In the genomic region with DNA sequence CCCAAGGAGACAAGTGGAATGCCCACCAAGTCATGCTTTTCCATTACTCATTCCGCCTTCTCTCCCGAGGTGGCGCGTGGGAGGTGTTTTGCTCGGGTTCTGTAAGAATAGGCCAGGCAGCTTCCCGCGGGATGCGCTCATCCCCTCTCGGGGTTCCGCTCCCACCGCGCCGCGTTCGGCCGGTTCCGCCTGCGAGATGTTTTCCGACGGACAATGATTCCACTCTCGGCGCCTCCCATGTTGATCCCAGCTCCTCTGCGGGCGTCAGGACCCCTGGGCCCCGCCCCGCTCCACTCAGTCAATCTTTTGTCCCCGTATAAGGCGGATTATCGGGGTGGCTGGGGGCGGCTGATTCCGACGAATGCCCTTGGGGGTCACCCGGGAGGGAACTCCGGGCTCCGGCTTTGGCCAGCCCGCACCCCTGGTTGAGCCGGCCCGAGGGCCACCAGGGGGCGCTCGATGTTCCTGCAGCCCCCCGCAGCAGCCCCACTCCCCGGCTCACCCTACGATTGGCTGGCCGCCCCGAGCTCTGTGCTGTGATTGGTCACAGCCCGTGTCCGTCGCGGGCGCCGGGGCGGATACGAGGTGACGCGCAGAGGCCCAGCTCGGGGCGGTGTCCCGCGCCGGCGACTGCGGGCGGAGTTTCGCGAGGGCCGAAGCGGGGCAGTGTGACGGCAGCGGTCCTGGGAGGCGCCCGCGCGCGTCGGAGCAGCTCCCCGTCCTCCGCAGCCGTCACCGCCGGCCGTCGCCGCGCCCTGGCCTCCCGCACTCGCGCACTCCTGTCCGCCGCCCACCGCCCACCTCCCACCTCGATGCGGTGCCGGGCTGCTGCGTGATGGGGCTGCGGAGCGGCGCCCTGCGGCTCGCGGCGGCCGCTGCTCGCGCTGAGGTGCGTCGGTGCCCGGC, we compare ENCODE assay signal across 1 cellular context.
A peak's percentile ranks its signal among the peaks of the same experiment; 100 is the strongest.
TF ChIP-seq lines count a peak whose summit lies in the region.

A gene with protein sequence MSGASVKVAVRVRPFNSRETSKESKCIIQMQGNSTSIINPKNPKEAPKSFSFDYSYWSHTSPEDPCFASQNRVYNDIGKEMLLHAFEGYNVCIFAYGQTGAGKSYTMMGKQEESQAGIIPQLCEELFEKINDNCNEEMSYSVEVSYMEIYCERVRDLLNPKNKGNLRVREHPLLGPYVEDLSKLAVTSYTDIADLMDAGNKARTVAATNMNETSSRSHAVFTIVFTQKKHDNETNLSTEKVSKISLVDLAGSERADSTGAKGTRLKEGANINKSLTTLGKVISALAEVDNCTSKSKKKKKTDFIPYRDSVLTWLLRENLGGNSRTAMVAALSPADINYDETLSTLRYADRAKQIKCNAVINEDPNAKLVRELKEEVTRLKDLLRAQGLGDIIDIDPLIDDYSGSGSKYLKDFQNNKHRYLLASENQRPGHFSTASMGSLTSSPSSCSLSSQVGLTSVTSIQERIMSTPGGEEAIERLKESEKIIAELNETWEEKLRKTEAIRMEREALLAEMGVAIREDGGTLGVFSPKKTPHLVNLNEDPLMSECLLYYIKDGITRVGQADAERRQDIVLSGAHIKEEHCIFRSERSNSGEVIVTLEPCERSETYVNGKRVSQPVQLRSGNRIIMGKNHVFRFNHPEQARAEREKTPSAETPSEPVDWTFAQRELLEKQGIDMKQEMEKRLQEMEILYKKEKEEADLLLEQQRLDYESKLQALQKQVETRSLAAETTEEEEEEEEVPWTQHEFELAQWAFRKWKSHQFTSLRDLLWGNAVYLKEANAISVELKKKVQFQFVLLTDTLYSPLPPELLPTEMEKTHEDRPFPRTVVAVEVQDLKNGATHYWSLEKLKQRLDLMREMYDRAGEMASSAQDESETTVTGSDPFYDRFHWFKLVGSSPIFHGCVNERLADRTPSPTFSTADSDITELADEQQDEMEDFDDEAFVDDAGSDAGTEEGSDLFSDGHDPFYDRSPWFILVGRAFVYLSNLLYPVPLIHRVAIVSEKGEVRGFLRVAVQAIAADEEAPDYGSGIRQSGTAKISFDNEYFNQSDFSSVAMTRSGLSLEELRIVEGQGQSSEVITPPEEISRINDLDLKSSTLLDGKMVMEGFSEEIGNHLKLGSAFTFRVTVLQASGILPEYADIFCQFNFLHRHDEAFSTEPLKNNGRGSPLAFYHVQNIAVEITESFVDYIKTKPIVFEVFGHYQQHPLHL (N-terminal part only) (plus strand): TSS at position 666 of the 906 bp plus-strand sequence. CDS start 21,759 bp downstream, outside the sequence.

TF ChIP-seq in GM23338, 12 proteins besides CTCF, POLR2A, EP300 and RAD21:
- TF ChIP-seq CREB1 (CRISPR knock-in tag; IDR thresholded peaks at IDR 0.05; ENCODE audit: low read depth) (peak; percentile 95), ZNF331 (CRISPR knock-in tag; IDR thresholded peaks at IDR 0.05; ENCODE audit: low read depth) (no peak), NANOG (IDR thresholded peaks at IDR 0.05; ENCODE audit: borderline replicate concordance) (no peak), POLR2AphosphoS5 (IDR thresholded peaks at IDR 0.05; ENCODE audit: low read depth) (peak; percentile 72), STAT1 (IDR thresholded peaks at IDR 0.05; ENCODE audit: unreplicated experiment) (no peak)
- TF ChIP-seq, protein P1, sequence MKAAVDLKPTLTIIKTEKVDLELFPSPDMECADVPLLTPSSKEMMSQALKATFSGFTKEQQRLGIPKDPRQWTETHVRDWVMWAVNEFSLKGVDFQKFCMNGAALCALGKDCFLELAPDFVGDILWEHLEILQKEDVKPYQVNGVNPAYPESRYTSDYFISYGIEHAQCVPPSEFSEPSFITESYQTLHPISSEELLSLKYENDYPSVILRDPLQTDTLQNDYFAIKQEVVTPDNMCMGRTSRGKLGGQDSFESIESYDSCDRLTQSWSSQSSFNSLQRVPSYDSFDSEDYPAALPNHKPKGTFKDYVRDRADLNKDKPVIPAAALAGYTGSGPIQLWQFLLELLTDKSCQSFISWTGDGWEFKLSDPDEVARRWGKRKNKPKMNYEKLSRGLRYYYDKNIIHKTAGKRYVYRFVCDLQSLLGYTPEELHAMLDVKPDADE (IDR thresholded peaks at IDR 0.05) = 0 out of 2 replicates have a peak, but pooled peaks have one; percentile 17
- TF ChIP-seq, protein P2, sequence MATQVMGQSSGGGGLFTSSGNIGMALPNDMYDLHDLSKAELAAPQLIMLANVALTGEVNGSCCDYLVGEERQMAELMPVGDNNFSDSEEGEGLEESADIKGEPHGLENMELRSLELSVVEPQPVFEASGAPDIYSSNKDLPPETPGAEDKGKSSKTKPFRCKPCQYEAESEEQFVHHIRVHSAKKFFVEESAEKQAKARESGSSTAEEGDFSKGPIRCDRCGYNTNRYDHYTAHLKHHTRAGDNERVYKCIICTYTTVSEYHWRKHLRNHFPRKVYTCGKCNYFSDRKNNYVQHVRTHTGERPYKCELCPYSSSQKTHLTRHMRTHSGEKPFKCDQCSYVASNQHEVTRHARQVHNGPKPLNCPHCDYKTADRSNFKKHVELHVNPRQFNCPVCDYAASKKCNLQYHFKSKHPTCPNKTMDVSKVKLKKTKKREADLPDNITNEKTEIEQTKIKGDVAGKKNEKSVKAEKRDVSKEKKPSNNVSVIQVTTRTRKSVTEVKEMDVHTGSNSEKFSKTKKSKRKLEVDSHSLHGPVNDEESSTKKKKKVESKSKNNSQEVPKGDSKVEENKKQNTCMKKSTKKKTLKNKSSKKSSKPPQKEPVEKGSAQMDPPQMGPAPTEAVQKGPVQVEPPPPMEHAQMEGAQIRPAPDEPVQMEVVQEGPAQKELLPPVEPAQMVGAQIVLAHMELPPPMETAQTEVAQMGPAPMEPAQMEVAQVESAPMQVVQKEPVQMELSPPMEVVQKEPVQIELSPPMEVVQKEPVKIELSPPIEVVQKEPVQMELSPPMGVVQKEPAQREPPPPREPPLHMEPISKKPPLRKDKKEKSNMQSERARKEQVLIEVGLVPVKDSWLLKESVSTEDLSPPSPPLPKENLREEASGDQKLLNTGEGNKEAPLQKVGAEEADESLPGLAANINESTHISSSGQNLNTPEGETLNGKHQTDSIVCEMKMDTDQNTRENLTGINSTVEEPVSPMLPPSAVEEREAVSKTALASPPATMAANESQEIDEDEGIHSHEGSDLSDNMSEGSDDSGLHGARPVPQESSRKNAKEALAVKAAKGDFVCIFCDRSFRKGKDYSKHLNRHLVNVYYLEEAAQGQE (IDR thresholded peaks at IDR 0.05; ENCODE audit: unreplicated experiment) = peak; percentile 1
